ENCODE assay signal across 19 cellular contexts in genomic region chr16:66135376-66135775, GRCh38.
DNase-seq lines count a peak whose midpoint lies in the region; ATAC-seq, FAIRE-seq and TF ChIP-seq lines count a peak whose summit lies in the region.
"Had no signal": no experiment of that assay in that cellular context is flagged by ENCODE, and none has a peak within 500 bp of the region (broad histone marks: within the 10 kb centered on the region; RNA-seq: fewer than 3 reads in every experiment).

No MANE protein-coding gene starts in this region.

- H3K36me3 ChIP-seq in astrocyte (ENCODE audit: insufficient read depth, low read length): no peaks in the 10 kb centered on the region
- H3K36me3 ChIP-seq in right atrium auricular region: no peaks in the 10 kb centered on the region
- H3K36me3 ChIP-seq in spleen: no peaks in the 10 kb centered on the region

- H3K27me3 ChIP-seq in astrocyte (ENCODE audit: insufficient read depth, low read length) (no peaks in the 10 kb centered on the region), right atrium auricular region (no peaks in the 10 kb centered on the region), spleen (replicated peaks in 1 of 7) (peaks cover 0 to 6% (median 0%) of the 10 kb centered on the region in 7 donors)

- no peak for ATAC-seq in GM19023 (IDR thresholded peaks at IDR 0.05; ENCODE audit: unreplicated experiment)
- ATAC-seq in activated T-helper 17 cell treated with anti-CD3 and anti-CD28 coated beads, Interleukin-2, amount 50 U/mL, for 72 hours (replicated peaks): no peak

- no peaks in the 10 kb centered on the region for H3K9me3 ChIP-seq in astrocyte (ENCODE audit: insufficient read depth, low read depth, low read length)
- no peaks in the 10 kb centered on the region for H3K9me3 ChIP-seq in right atrium auricular region
- no peaks in the 10 kb centered on the region for H3K9me3 ChIP-seq in spleen

- WGBS in spleen, 5 donors: 37 to 68% (median 53%) methylated on average over 4 of the region's 4 CpGs

- H3K36me3 Mint-ChIP-seq in astrocyte (ENCODE audit: low read depth, unreplicated experiment) (no peaks in the 10 kb centered on the region), nephron progenitor cell (ENCODE audit: low read depth) (no peaks in the 10 kb centered on the region)
- no peaks in the 10 kb centered on the region for H3K36me3 Mint-ChIP-seq in activated T-helper 17 cell treated with anti-CD3 and anti-CD28 coated beads, Interleukin-2, amount 50 U/mL, for 72 hours (ENCODE audit: low read depth)
- H3K36me3 Mint-ChIP-seq: activated naive CD8-positive, alpha-beta T cell; CD4-positive, alpha-beta memory T cell had no signal

- H3K79me2 ChIP-seq in astrocyte (ENCODE audit: insufficient read depth, low read length): no peaks in the 10 kb centered on the region

- H3K27me3 Mint-ChIP-seq in astrocyte (ENCODE audit: low read depth, unreplicated experiment) (peaks cover 27% of the 10 kb centered on the region), nephron progenitor cell (ENCODE audit: low read depth, poor library complexity) (peaks cover 6% of the 10 kb centered on the region)
- H3K27me3 Mint-ChIP-seq in activated T-helper 17 cell treated with anti-CD3 and anti-CD28 coated beads, Interleukin-2, amount 50 U/mL, for 72 hours: peaks cover 20% of the 10 kb centered on the region

- peaks cover 24% of the 10 kb centered on the region for H3K4me1 Mint-ChIP-seq in astrocyte (ENCODE audit: low read depth, unreplicated experiment)
- H3K4me1 Mint-ChIP-seq in nephron progenitor cell: peaks cover 41% of the 10 kb centered on the region
- H3K4me1 Mint-ChIP-seq in activated T-helper 17 cell treated with anti-CD3 and anti-CD28 coated beads, Interleukin-2, amount 50 U/mL, for 72 hours: no peaks in the 10 kb centered on the region
- H3K4me1 Mint-ChIP-seq: CD4-positive, alpha-beta memory T cell had no signal

- no peak overlapping the region for H3K4me2 ChIP-seq in astrocyte (ENCODE audit: low read length)

- intact Hi-C loops in spleen (cut with DNase I; ENCODE audit: low total_unique reads): no loop called here

- no peak for TF ChIP-seq CTCF in astrocyte (IDR thresholded peaks at IDR 0.05; ENCODE audit: insufficient read depth, low read depth, low read length)
- TF ChIP-seq CTCF in right atrium auricular region (IDR thresholded peaks at IDR 0.05): no peak
- no peak for TF ChIP-seq CTCF in nephron progenitor cell (IDR thresholded peaks at IDR 0.05)
- no peak for TF ChIP-seq CTCF in spleen (IDR thresholded peaks at IDR 0.05 in 8 of 11, conservative IDR thresholded peaks at IDR 0.05 in 3 of 11)

- H3K9ac ChIP-seq in astrocyte (ENCODE audit: low read length): no peak overlapping the region

- H4K20me1 ChIP-seq in astrocyte (ENCODE audit: insufficient read depth, low read length): no peaks in the 10 kb centered on the region

- H3K27ac Mint-ChIP-seq in astrocyte (ENCODE audit: unreplicated experiment) (no peak overlapping the region), nephron progenitor cell (peak overlapping the region; percentile 38)
- H3K27ac Mint-ChIP-seq in activated T-helper 17 cell treated with anti-CD3 and anti-CD28 coated beads, Interleukin-2, amount 50 U/mL, for 72 hours: no peak overlapping the region
- H3K27ac Mint-ChIP-seq: activated naive CD8-positive, alpha-beta T cell; CD4-positive, alpha-beta memory T cell; T-helper 1 cell treated with Interleukin-12 subunit alpha and Interleukin-12 subunit beta and Interleukin-4 antibody, amounts not matched to agents 30 μg/mL and 1 μg/mL, for 36 hours had no signal

- H3K9me3 Mint-ChIP-seq in astrocyte (ENCODE audit: unreplicated experiment) (peaks cover 4% of the 10 kb centered on the region), nephron progenitor cell (no peaks in the 10 kb centered on the region)
- no peaks in the 10 kb centered on the region for H3K9me3 Mint-ChIP-seq in activated T-helper 17 cell treated with anti-CD3 and anti-CD28 coated beads, Interleukin-2, amount 50 U/mL, for 72 hours
- H3K9me3 Mint-ChIP-seq: CD4-positive, alpha-beta memory T cell; T-helper 1 cell treated with Interleukin-12 subunit alpha and Interleukin-12 subunit beta and Interleukin-4 antibody, amounts not matched to agents 30 μg/mL and 1 μg/mL, for 36 hours had no signal

- H3K4me3 ChIP-seq in astrocyte (ENCODE audit: insufficient read depth, low read depth, low read length) (no peak overlapping the region), right atrium auricular region (no peak overlapping the region), spleen (no peak overlapping the region)
- H3K4me3 ChIP-seq: lung had no signal

- no peak for TF ChIP-seq POLR2A in spleen (IDR thresholded peaks at IDR 0.05)

- no peak overlapping the region for H3K27ac ChIP-seq in astrocyte (ENCODE audit: low read depth, low read length)
- H3K27ac ChIP-seq in right atrium auricular region: peak overlapping the region; percentile 64 to 72
- H3K27ac ChIP-seq in spleen: peak overlapping the region in 4 of 8 donors; percentile 23 to 55 (median 49)

- peaks cover 30% of the 10 kb centered on the region for H3K4me1 ChIP-seq in astrocyte (ENCODE audit: insufficient read depth, low read length)
- H3K4me1 ChIP-seq in right atrium auricular region: peaks cover 0 to 20% of the 10 kb centered on the region in 2 donors
- H3K4me1 ChIP-seq in spleen: peaks cover 0 to 34% (median 14%) of the 10 kb centered on the region in 6 donors

- FAIRE-seq in astrocyte (lab: Jason Lieb, UNC): no peak
- FAIRE-seq: GM12892 had no signal

- no peak overlapping the region for H2AFZ ChIP-seq in astrocyte (ENCODE audit: low read depth, low read length)

- DNase-seq in astrocyte (ENCODE audit: low read depth) (peak; percentile 71), right atrium auricular region (ENCODE audit: low spot score) (peak; percentile 66), nephron progenitor cell (no peak), ureter (ENCODE audit: low spot score) (peak; percentile 61), spleen (no peak)
- DNase-seq: activated CD4-positive, CD25-positive, alpha-beta regulatory T cell treated with anti-CD3 and anti-CD28 coated beads, Interleukin-2, amount 50 U/mL, for 72 hours; CD4-positive, alpha-beta memory T cell; cerebellar nuclear complex; NCI-H1930; NCI-H774; nucleus accumbens; RPMI8226; stimulated activated CD4-positive, alpha-beta T cell treated with anti-CD3 and anti-CD28 coated beads, Interleukin-15, amount 100 ng/mL, for 24 hours had no signal

- H3K4me3 Mint-ChIP-seq in astrocyte (ENCODE audit: unreplicated experiment): no peak overlapping the region
- H3K4me3 Mint-ChIP-seq in nephron progenitor cell: no peak overlapping the region
- no peak overlapping the region for H3K4me3 Mint-ChIP-seq in activated T-helper 17 cell treated with anti-CD3 and anti-CD28 coated beads, Interleukin-2, amount 50 U/mL, for 72 hours
- H3K4me3 Mint-ChIP-seq: activated naive CD8-positive, alpha-beta T cell; CD4-positive, alpha-beta memory T cell; T-helper 1 cell treated with Interleukin-12 subunit alpha and Interleukin-12 subunit beta and Interleukin-4 antibody, amounts not matched to agents 30 μg/mL and 1 μg/mL, for 36 hours had no signal

Comparison
In these comparisons a context has a peak if more than half of its experiments do, and no peak if none do; other contexts are left out.
1. DNase-seq: peak in astrocyte (single experiment), right atrium auricular region (single experiment) and ureter (single experiment); none in nephron progenitor cell (single experiment) and spleen (single experiment).